ENCODE assay signal across 1 cellular context in the genomic region with DNA sequence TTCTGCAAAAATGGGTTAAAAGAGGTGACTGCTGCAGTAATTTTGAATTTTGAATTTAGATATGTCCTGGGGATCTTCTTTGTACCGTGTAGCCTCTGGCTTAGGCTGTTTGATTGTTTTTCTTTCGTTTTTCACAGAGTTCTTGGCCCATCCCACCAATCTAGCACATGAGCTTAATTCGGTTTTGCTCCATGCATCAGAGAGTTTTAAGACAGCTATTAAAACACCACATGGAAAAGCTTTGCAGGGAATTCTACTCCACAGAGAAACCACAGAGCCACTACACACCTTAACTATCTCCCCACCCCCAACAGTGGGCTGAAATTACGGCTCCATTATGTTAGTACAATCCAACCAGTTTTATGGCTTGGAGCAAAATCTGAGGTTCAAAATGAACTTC.
TF ChIP-seq lines count a peak whose summit lies in the region.

No MANE protein-coding gene starts in this region.

TF ChIP-seq in GM23338, 12 proteins besides CTCF, POLR2A, EP300 and RAD21 (continued from another document):
- no peak for TF ChIP-seq EZH2 (IDR thresholded peaks at IDR 0.05; ENCODE audit: low read depth, unreplicated experiment)
- TF ChIP-seq, protein P1, sequence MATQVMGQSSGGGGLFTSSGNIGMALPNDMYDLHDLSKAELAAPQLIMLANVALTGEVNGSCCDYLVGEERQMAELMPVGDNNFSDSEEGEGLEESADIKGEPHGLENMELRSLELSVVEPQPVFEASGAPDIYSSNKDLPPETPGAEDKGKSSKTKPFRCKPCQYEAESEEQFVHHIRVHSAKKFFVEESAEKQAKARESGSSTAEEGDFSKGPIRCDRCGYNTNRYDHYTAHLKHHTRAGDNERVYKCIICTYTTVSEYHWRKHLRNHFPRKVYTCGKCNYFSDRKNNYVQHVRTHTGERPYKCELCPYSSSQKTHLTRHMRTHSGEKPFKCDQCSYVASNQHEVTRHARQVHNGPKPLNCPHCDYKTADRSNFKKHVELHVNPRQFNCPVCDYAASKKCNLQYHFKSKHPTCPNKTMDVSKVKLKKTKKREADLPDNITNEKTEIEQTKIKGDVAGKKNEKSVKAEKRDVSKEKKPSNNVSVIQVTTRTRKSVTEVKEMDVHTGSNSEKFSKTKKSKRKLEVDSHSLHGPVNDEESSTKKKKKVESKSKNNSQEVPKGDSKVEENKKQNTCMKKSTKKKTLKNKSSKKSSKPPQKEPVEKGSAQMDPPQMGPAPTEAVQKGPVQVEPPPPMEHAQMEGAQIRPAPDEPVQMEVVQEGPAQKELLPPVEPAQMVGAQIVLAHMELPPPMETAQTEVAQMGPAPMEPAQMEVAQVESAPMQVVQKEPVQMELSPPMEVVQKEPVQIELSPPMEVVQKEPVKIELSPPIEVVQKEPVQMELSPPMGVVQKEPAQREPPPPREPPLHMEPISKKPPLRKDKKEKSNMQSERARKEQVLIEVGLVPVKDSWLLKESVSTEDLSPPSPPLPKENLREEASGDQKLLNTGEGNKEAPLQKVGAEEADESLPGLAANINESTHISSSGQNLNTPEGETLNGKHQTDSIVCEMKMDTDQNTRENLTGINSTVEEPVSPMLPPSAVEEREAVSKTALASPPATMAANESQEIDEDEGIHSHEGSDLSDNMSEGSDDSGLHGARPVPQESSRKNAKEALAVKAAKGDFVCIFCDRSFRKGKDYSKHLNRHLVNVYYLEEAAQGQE (IDR thresholded peaks at IDR 0.05; ENCODE audit: unreplicated experiment) = no peak
